Comparison of ENCODE assay signal across 27 cellular contexts in the genomic region with DNA sequence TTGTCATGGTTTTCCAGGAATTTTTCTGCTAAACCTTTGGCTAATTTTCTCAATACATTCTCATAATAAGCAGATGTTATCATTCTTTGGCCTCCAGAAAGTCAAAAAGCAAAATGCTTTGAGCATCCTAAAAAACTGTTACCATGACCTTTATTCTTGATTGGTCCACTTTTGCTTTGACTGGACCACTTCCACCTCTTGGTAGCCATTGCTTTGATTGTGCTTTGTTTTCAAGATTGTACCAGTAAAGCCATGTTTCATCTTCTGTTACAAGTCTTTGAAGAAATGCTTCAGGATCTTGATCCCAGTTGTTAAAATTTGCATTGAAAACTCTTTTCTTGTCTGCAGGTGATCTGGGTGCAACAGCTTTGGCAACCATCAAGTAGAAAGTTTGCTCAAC.
"Had no signal": no experiment of that assay in that cellular context is flagged by ENCODE, and none has a peak within 500 bp of the region (broad histone marks: within the 10 kb centered on the region; RNA-seq: fewer than 3 reads in every experiment).

No MANE protein-coding gene starts in this region.

- H2AFZ ChIP-seq: parathyroid adenoma had no signal

- H3K36me3 ChIP-seq: ovary, right lobe of liver, sigmoid colon, stomach, thoracic aorta, thyroid gland, tibial nerve, upper lobe of left lung, vagina had no signal

- H3K9ac ChIP-seq: parathyroid adenoma had no signal

- FAIRE-seq: small intestine, urothelium cell line had no signal

- H3K27me3 ChIP-seq: ovary, right lobe of liver, sigmoid colon, stomach, thyroid gland, tibial nerve, upper lobe of left lung, vagina had no signal

- H3K4me1 ChIP-seq: psoas muscle, thyroid gland, upper lobe of left lung, vagina had no signal

- H3K27ac ChIP-seq: ovary, parathyroid adenoma, psoas muscle, right lobe of liver, sigmoid colon, stomach, thoracic aorta, thyroid gland, tibial nerve, upper lobe of left lung, vagina had no signal

- DNase-seq: naive thymus-derived CD8-positive, alpha-beta T cell; nephron progenitor cell; occipital lobe; ovary; posterior cingulate gyrus; psoas muscle; right cardiac atrium; right lobe of liver; sigmoid colon; small intestine; stimulated activated CD4-positive, alpha-beta T cell treated with anti-CD3 and anti-CD28 coated beads, Interleukin-15, amount 100 ng/mL, for 24 hours; stimulated activated CD4-positive, alpha-beta T cell treated with anti-CD3 and anti-CD28 coated beads, Interleukin-2, amount 100 ng/mL, for 24 hours; stimulated activated CD4-positive, alpha-beta T cell treated with anti-CD3 and anti-CD28 coated beads, Interleukin-2, amount 100 ng/mL, for 48 hours; stimulated activated CD4-positive, alpha-beta T cell treated with anti-CD3 and anti-CD28 coated beads, Interleukin-4, amount 100 ng/mL, for 24 hours; stimulated activated naive B cell treated with anti-CD40 and anti-IgM and Interleukin-4, amounts not matched to agents 10 μg/mL and 1 μg/mL and 100 μg/mL, for 72 hours; stimulated activated naive CD4-positive, alpha-beta T cell treated with Interleukin-2 at 50 U/mL for 16 hours; stomach; thyroid gland; trophoblast cell; upper lobe of left lung had no signal

- ATAC-seq: naive thymus-derived CD8-positive, alpha-beta T cell; natural killer cell treated with Interleukin-12 subunit alpha and Interleukin-12 subunit beta and Interleukin-15 and Interleukin-18, amount 100 ng/mL, for 72 hours; psoas muscle; right cardiac atrium; right lobe of liver; stimulated activated effector memory CD8-positive, alpha-beta T cell treated with anti-CD3 and anti-CD28 coated beads, Interleukin-12 subunit alpha, Interleukin-12 subunit beta, amount 100 ng/mL, for 72 hours; stimulated activated naive B cell treated with anti-CD40 and anti-IgM and Interleukin-4, amounts not matched to agents 10 μg/mL and 1 μg/mL and 100 μg/mL, for 72 hours had no signal

- H3K9me3 ChIP-seq: ovary, psoas muscle, right lobe of liver, sigmoid colon, stomach, thoracic aorta, thyroid gland, upper lobe of left lung, vagina had no signal

- H3K4me3 ChIP-seq: ovary, psoas muscle, right lobe of liver, sigmoid colon, stomach, thoracic aorta, thyroid gland, tibial nerve, upper lobe of left lung, vagina had no signal

- H3K79me2 ChIP-seq: parathyroid adenoma had no signal
